ENCODE assay signal across 1 cellular context in the genomic region with DNA sequence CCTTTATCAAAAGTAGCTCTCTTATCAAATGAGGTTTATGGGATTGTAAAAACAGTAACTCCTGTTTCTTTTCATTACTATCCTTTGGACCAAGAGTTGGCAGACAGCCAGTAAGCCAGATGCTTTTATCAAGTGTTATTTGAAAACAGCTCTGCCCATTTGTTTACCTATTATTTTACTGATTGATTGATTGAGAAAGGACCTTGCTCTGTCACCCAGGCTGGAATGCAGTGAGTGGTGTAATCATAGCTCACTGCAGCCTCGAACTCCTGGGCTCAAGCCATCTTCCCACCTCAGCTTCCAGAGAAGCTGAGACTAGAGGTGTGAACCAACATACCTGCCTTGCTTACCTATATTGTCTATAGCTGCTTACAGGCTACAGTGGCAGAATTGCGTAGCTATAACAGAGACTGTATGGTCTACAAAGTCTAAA.
A peak's percentile ranks its signal among the peaks of the same experiment; 100 is the strongest.
TF ChIP-seq lines count a peak whose summit lies in the region.

No MANE protein-coding gene starts in this region.

TF ChIP-seq in HEK293, 187 proteins besides CTCF, POLR2A, EP300 and RAD21 (continued from another document):
- TF ChIP-seq, protein P1, sequence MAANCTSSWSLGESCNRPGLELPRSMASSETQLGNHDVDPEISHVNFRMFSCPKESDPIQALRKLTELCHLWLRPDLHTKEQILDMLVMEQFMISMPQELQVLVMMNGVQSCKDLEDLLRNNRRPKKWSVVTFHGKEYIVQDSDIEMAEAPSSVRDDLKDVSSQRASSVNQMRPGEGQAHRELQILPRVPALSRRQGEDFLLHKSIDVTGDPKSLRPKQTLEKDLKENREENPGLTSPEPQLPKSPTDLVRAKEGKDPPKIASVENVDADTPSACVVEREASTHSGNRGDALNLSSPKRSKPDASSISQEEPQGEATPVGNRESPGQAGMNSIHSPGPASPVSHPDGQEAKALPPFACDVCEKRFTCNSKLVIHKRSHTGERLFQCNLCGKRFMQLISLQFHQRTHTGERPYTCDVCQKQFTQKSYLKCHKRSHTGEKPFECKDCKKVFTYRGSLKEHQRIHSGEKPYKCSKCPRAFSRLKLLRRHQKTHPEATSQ (tag by site-specific recombination; IDR thresholded peaks at IDR 0.05), result no peak
- TF ChIP-seq WT1 (tag by site-specific recombination; IDR thresholded peaks at IDR 0.05) (no peak), GLI2 (tag by site-specific recombination; IDR thresholded peaks at IDR 0.05; ENCODE audit: borderline replicate concordance, low read depth) (no peak), PRDM1 (tag by site-specific recombination; IDR thresholded peaks at IDR 0.05) (no peak), FEZF1 (tag by site-specific recombination; IDR thresholded peaks at IDR 0.05) (peak; percentile 60; the same call in 1 of the 2 replicates), ZBTB20 (tag by site-specific recombination; IDR thresholded peaks at IDR 0.05) (no peak), ZNF248 (tag by site-specific recombination; IDR thresholded peaks at IDR 0.05) (no peak), IKZF3 (tag by site-specific recombination; IDR thresholded peaks at IDR 0.05) (0 out of 2 replicates have a peak, but pooled peaks have one; percentile 50), ZXDB (tag by site-specific recombination; IDR thresholded peaks at IDR 0.05) (0 out of 2 replicates have a peak, but pooled peaks have one; percentile 28)
- TF ChIP-seq, protein P2, sequence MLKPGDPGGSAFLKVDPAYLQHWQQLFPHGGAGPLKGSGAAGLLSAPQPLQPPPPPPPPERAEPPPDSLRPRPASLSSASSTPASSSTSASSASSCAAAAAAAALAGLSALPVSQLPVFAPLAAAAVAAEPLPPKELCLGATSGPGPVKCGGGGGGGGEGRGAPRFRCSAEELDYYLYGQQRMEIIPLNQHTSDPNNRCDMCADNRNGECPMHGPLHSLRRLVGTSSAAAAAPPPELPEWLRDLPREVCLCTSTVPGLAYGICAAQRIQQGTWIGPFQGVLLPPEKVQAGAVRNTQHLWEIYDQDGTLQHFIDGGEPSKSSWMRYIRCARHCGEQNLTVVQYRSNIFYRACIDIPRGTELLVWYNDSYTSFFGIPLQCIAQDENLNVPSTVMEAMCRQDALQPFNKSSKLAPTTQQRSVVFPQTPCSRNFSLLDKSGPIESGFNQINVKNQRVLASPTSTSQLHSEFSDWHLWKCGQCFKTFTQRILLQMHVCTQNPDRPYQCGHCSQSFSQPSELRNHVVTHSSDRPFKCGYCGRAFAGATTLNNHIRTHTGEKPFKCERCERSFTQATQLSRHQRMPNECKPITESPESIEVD (tag by site-specific recombination; IDR thresholded peaks at IDR 0.05), result peak; percentile 82
- TF ChIP-seq, protein P3, sequence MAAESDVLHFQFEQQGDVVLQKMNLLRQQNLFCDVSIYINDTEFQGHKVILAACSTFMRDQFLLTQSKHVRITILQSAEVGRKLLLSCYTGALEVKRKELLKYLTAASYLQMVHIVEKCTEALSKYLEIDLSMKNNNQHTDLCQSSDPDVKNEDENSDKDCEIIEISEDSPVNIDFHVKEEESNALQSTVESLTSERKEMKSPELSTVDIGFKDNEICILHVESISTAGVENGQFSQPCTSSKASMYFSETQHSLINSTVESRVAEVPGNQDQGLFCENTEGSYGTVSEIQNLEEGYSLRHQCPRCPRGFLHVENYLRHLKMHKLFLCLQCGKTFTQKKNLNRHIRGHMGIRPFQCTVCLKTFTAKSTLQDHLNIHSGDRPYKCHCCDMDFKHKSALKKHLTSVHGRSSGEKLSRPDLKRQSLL (tag by site-specific recombination; IDR thresholded peaks at IDR 0.05), result no peak
